Comparison of ENCODE assay signal across 1 cellular context in genomic region chr17:17206149-17206912, GRCh38.
TF ChIP-seq lines count a peak whose summit lies in the region.

A gene with protein sequence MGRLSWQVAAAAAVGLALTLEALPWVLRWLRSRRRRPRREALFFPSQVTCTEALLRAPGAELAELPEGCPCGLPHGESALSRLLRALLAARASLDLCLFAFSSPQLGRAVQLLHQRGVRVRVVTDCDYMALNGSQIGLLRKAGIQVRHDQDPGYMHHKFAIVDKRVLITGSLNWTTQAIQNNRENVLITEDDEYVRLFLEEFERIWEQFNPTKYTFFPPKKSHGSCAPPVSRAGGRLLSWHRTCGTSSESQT (minus strand): TSS chr17:17206333. CDS start chr17:17206286, 47 bp downstream.

TF ChIP-seq in HepG2, 621 proteins besides CTCF, POLR2A, EP300 and RAD21 (continued from another document and continues in another):
- TF ChIP-seq ZNF407 (CRISPR knock-in tag; IDR thresholded peaks at IDR 0.05; ENCODE audit: not compliant biosample characterization) (peak; percentile 71), ZNF513 (CRISPR knock-in tag; conservative IDR thresholded peaks at IDR 0.05) (no peak), ZNF17 (CRISPR knock-in tag; IDR thresholded peaks at IDR 0.05) (no peak), GATAD1 (CRISPR knock-in tag; IDR thresholded peaks at IDR 0.05) (no peak), ZHX1 (CRISPR knock-in tag; IDR thresholded peaks at IDR 0.05; ENCODE audit: low read depth) (peak; percentile 95), NR2F6 (IDR thresholded peaks at IDR 0.05) (peak; percentile 24; the same call in 1 of the 2 replicates), NR2F6 (CRISPR knock-in tag; IDR thresholded peaks at IDR 0.05) (peak; percentile 70; the same call in 1 of the 2 replicates), STAT5B (CRISPR knock-in tag; IDR thresholded peaks at IDR 0.05) (no peak), ZBTB26 (CRISPR knock-in tag; IDR thresholded peaks at IDR 0.05; ENCODE audit: borderline replicate concordance) (peak; percentile 47; the same call in 1 of the 2 replicates), ZNF83 (CRISPR knock-in tag; IDR thresholded peaks at IDR 0.05; ENCODE audit: borderline replicate concordance) (0 out of 2 replicates have a peak, but pooled peaks have one; percentile 42), XRCC5 (optimal IDR thresholded peaks at IDR 0.05; ENCODE audit: low read length) (no peak), ZNF326 (CRISPR knock-in tag; IDR thresholded peaks at IDR 0.05; ENCODE audit: borderline replicate concordance) (no peak), ZNF329 (CRISPR knock-in tag; IDR thresholded peaks at IDR 0.05; ENCODE audit: low read depth) (peak; percentile 84; the same call in 1 of the 2 replicates), HNRNPLL (IDR thresholded peaks at IDR 0.05; ENCODE audit: low read depth, low read length, poor library complexity, severe bottlenecking) (peak; percentile 71), ELF3 (CRISPR knock-in tag; IDR thresholded peaks at IDR 0.05) (no peak), AGO1 (IDR thresholded peaks at IDR 0.05; ENCODE audit: low read depth, low read length, poor library complexity, severe bottlenecking) (no peak), ZNF260 (CRISPR knock-in tag; IDR thresholded peaks at IDR 0.05; ENCODE audit: borderline replicate concordance, low read depth) (0 out of 2 replicates have a peak, but pooled peaks have one; percentile 42), NBN (conservative IDR thresholded peaks at IDR 0.05) (no peak), PHF21A (CRISPR knock-in tag; IDR thresholded peaks at IDR 0.05) (peak; percentile 17; the same call in 1 of the 2 replicates), RORA (CRISPR knock-in tag; IDR thresholded peaks at IDR 0.05) (no peak), RBFOX2 (IDR thresholded peaks at IDR 0.05; ENCODE audit: low read depth, low read length) (peak; percentile 75), XBP1 (CRISPR knock-in tag; IDR thresholded peaks at IDR 0.05) (no peak), ZNF766 (CRISPR knock-in tag; IDR thresholded peaks at IDR 0.05; ENCODE audit: borderline replicate concordance) (peak; percentile 97)
- TF ChIP-seq, protein P1, sequence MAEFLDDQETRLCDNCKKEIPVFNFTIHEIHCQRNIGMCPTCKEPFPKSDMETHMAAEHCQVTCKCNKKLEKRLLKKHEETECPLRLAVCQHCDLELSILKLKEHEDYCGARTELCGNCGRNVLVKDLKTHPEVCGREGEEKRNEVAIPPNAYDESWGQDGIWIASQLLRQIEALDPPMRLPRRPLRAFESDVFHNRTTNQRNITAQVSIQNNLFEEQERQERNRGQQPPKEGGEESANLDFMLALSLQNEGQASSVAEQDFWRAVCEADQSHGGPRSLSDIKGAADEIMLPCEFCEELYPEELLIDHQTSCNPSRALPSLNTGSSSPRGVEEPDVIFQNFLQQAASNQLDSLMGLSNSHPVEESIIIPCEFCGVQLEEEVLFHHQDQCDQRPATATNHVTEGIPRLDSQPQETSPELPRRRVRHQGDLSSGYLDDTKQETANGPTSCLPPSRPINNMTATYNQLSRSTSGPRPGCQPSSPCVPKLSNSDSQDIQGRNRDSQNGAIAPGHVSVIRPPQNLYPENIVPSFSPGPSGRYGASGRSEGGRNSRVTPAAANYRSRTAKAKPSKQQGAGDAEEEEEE (CRISPR knock-in tag; IDR thresholded peaks at IDR 0.05; ENCODE audit: borderline replicate concordance), result no peak
- TF ChIP-seq, protein P2, sequence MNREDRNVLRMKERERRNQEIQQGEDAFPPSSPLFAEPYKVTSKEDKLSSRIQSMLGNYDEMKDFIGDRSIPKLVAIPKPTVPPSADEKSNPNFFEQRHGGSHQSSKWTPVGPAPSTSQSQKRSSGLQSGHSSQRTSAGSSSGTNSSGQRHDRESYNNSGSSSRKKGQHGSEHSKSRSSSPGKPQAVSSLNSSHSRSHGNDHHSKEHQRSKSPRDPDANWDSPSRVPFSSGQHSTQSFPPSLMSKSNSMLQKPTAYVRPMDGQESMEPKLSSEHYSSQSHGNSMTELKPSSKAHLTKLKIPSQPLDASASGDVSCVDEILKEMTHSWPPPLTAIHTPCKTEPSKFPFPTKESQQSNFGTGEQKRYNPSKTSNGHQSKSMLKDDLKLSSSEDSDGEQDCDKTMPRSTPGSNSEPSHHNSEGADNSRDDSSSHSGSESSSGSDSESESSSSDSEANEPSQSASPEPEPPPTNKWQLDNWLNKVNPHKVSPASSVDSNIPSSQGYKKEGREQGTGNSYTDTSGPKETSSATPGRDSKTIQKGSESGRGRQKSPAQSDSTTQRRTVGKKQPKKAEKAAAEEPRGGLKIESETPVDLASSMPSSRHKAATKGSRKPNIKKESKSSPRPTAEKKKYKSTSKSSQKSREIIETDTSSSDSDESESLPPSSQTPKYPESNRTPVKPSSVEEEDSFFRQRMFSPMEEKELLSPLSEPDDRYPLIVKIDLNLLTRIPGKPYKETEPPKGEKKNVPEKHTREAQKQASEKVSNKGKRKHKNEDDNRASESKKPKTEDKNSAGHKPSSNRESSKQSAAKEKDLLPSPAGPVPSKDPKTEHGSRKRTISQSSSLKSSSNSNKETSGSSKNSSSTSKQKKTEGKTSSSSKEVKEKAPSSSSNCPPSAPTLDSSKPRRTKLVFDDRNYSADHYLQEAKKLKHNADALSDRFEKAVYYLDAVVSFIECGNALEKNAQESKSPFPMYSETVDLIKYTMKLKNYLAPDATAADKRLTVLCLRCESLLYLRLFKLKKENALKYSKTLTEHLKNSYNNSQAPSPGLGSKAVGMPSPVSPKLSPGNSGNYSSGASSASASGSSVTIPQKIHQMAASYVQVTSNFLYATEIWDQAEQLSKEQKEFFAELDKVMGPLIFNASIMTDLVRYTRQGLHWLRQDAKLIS (CRISPR knock-in tag; IDR thresholded peaks at IDR 0.05), result no peak
- TF ChIP-seq, protein P3, sequence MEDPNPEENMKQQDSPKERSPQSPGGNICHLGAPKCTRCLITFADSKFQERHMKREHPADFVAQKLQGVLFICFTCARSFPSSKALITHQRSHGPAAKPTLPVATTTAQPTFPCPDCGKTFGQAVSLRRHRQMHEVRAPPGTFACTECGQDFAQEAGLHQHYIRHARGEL (CRISPR knock-in tag; IDR thresholded peaks at IDR 0.05), result no peak; the same call in 1 of the 2 replicates
- TF ChIP-seq, protein P4, sequence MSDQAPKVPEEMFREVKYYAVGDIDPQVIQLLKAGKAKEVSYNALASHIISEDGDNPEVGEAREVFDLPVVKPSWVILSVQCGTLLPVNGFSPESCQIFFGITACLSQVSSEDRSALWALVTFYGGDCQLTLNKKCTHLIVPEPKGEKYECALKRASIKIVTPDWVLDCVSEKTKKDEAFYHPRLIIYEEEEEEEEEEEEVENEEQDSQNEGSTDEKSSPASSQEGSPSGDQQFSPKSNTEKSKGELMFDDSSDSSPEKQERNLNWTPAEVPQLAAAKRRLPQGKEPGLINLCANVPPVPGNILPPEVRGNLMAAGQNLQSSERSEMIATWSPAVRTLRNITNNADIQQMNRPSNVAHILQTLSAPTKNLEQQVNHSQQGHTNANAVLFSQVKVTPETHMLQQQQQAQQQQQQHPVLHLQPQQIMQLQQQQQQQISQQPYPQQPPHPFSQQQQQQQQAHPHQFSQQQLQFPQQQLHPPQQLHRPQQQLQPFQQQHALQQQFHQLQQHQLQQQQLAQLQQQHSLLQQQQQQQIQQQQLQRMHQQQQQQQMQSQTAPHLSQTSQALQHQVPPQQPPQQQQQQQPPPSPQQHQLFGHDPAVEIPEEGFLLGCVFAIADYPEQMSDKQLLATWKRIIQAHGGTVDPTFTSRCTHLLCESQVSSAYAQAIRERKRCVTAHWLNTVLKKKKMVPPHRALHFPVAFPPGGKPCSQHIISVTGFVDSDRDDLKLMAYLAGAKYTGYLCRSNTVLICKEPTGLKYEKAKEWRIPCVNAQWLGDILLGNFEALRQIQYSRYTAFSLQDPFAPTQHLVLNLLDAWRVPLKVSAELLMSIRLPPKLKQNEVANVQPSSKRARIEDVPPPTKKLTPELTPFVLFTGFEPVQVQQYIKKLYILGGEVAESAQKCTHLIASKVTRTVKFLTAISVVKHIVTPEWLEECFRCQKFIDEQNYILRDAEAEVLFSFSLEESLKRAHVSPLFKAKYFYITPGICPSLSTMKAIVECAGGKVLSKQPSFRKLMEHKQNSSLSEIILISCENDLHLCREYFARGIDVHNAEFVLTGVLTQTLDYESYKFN (CRISPR knock-in tag; conservative IDR thresholded peaks at IDR 0.05), result peak; percentile 47
